In the genomic region with DNA sequence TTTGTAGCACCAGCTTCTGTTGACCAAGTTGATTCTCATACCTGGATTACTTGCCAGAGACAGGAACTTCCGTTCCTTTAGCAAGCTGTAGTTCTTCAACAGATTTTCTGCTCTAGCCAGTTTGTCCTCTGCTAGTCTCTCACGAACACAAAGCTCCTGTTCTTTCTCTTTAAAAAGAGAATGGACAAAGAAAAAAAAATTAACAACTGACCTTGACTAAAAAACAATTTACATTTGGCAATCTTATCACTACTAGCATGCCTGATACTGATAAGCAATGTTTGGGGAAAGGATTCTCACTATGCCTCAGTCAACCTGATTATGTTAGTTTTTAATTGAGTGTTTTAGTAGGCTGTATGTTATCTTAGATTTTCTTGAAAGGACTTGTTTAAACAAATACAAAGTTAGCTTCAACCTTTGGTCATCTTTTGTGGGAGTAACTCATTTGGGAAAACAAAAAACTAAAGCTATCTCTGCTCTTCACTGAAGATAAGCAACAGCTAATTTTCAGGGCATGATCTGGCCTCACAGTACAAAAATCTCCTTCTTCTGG, we compare ENCODE assay signal across 1 cellular context.
A peak's percentile ranks its signal among the peaks of the same experiment; 100 is the strongest.
TF ChIP-seq lines count a peak whose summit lies in the region.

No MANE protein-coding gene starts in this region.

TF ChIP-seq in HepG2, 621 proteins besides CTCF, POLR2A, EP300 and RAD21 (continued from another document and continues in another):
- TF ChIP-seq, protein P1, sequence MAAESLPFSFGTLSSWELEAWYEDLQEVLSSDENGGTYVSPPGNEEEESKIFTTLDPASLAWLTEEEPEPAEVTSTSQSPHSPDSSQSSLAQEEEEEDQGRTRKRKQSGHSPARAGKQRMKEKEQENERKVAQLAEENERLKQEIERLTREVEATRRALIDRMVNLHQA (CRISPR knock-in tag; IDR thresholded peaks at IDR 0.05), result no peak
- TF ChIP-seq ZSCAN21 (CRISPR knock-in tag; IDR thresholded peaks at IDR 0.05; ENCODE audit: borderline replicate concordance) (no peak), HMGA1 (CRISPR knock-in tag; conservative IDR thresholded peaks at IDR 0.05) (no peak), BRCA1 (CRISPR knock-in tag; IDR thresholded peaks at IDR 0.05) (no peak), CBX2 (IDR thresholded peaks at IDR 0.05; ENCODE audit: low read depth, low read length) (no peak), CBX2 (CRISPR knock-in tag; IDR thresholded peaks at IDR 0.05; ENCODE audit: low read depth) (no peak), ZNF205 (CRISPR knock-in tag; IDR thresholded peaks at IDR 0.05) (peak; percentile 74), ZNF572 (CRISPR knock-in tag; IDR thresholded peaks at IDR 0.05) (no peak), ZNF260 (CRISPR knock-in tag; IDR thresholded peaks at IDR 0.05; ENCODE audit: borderline replicate concordance, low read depth) (no peak), FOSL1 (CRISPR knock-in tag; IDR thresholded peaks at IDR 0.05; ENCODE audit: borderline replicate concordance) (peak; percentile 53; the same call in 1 of the 2 replicates), ZNF652 (CRISPR knock-in tag; IDR thresholded peaks at IDR 0.05; ENCODE audit: borderline replicate concordance, low read depth) (no peak), AKAP8 (CRISPR knock-in tag; IDR thresholded peaks at IDR 0.05) (no peak), SATB2 (CRISPR knock-in tag; IDR thresholded peaks at IDR 0.05) (0 out of 2 replicates have a peak, but pooled peaks have one; percentile 71), KLF11 (CRISPR knock-in tag; IDR thresholded peaks at IDR 0.05) (no peak), HNRNPUL1 (IDR thresholded peaks at IDR 0.05; ENCODE audit: low read depth, low read length) (no peak), NFE2 (CRISPR knock-in tag; IDR thresholded peaks at IDR 0.05) (no peak), ZBTB7A (CRISPR knock-in tag; IDR thresholded peaks at IDR 0.05) (no peak), CREB1 (IDR thresholded peaks at IDR 0.05) (no peak), CREB1 (CRISPR knock-in tag; IDR thresholded peaks at IDR 0.05) (peak; percentile 79), KIAA2018 (CRISPR knock-in tag; IDR thresholded peaks at IDR 0.05; ENCODE audit: borderline replicate concordance) (no peak), POGZ (CRISPR knock-in tag; IDR thresholded peaks at IDR 0.05) (no peak; the same call in 1 of the 2 replicates), ZSCAN5A (CRISPR knock-in tag; IDR thresholded peaks at IDR 0.05; ENCODE audit: borderline replicate concordance) (no peak), ZKSCAN1 (IDR thresholded peaks at IDR 0.05; ENCODE audit: low read length) (no peak), ETS1 (CRISPR knock-in tag; IDR thresholded peaks at IDR 0.05) (no peak), SIX1 (CRISPR knock-in tag; IDR thresholded peaks at IDR 0.05; ENCODE audit: borderline replicate concordance) (peak; percentile 81; the same call in 1 of the 2 replicates), NR1H2 (CRISPR knock-in tag; IDR thresholded peaks at IDR 0.05; ENCODE audit: borderline replicate concordance, low read depth) (no peak)
- TF ChIP-seq, protein P2, sequence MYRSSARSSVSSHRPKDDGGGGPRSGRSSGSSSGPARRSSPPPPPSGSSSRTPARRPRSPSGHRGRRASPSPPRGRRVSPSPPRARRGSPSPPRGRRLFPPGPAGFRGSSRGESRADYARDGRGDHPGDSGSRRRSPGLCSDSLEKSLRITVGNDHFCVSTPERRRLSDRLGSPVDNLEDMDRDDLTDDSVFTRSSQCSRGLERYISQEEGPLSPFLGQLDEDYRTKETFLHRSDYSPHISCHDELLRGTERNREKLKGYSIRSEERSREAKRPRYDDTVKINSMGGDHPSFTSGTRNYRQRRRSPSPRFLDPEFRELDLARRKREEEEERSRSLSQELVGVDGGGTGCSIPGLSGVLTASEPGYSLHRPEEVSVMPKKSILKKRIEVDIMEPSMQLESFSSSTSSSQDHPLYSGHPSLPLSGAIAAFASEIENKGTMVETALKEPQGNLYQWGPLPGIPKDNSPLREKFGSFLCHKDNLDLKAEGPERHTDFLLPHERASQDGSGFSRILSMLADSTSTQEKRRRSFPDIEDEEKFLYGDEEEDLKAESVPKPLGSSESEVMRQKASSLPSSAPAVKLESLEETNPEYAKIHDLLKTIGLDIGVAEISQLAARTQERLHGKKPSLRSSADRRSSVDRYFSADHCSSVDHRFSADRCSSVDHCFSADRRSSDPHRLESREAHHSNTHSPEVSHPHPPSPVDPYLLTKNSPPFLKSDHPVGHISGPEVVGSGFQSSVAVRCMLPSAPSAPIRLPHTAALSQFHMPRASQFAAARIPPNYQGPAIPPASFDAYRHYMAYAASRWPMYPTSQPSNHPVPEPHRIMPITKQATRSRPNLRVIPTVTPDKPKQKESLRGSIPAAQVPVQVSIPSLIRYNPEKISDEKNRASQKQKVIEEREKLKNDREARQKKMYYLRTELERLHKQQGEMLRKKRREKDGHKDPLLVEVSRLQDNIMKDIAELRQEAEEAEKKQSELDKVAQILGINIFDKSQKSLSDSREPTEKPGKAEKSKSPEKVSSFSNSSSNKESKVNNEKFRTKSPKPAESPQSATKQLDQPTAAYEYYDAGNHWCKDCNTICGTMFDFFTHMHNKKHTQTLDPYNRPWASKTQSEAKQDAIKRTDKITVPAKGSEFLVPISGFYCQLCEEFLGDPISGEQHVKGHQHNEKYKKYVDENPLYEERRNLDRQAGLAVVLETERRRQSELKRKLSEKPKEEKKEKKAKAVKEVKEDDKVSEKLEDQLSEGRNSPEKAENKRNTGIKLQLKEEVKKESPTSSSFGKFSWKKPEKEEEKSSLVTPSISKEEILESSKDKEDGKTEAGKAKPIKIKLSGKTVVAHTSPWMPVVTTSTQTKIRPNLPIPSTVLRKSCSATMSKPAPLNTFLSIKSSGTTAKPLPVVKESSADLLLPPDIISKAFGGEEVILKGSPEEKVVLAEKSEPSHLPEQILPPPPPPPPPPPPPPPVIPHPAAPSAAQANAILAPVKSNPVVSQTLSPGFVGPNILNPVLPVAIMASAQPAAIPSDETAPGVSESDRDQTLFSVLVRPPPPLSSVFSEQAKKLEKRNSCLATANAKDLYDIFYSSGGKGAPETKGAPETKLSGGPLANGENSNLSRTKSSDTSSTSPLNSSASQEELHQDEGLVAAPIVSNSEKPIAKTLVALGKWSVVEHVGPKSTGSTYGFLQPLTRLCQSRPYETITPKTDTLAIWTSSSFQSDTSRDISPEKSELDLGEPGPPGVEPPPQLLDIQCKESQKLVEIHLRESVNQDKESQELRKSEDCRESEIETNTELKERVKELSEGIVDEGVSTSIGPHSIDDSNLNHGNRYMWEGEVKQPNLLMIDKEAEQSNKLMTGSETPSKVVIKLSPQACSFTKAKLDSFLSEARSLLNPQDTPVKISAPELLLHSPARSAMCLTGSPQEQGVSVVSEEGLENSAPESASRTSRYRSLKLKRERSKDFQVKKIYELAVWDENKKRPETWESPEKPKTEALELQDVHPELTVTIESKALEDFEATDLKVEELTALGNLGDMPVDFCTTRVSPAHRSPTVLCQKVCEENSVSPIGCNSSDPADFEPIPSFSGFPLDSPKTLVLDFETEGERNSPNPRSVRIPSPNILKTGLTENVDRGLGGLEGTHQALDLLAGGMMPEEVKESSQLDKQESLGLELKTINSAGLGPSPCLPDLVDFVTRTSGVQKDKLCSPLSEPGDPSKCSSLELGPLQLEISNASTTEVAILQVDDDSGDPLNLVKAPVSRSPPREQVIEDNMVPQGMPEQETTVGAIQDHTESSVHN (CRISPR knock-in tag; IDR thresholded peaks at IDR 0.05), result no peak
- TF ChIP-seq, protein P3, sequence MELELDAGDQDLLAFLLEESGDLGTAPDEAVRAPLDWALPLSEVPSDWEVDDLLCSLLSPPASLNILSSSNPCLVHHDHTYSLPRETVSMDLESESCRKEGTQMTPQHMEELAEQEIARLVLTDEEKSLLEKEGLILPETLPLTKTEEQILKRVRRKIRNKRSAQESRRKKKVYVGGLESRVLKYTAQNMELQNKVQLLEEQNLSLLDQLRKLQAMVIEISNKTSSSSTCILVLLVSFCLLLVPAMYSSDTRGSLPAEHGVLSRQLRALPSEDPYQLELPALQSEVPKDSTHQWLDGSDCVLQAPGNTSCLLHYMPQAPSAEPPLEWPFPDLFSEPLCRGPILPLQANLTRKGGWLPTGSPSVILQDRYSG (CRISPR knock-in tag; IDR thresholded peaks at IDR 0.05), result no peak
- TF ChIP-seq, protein P4, sequence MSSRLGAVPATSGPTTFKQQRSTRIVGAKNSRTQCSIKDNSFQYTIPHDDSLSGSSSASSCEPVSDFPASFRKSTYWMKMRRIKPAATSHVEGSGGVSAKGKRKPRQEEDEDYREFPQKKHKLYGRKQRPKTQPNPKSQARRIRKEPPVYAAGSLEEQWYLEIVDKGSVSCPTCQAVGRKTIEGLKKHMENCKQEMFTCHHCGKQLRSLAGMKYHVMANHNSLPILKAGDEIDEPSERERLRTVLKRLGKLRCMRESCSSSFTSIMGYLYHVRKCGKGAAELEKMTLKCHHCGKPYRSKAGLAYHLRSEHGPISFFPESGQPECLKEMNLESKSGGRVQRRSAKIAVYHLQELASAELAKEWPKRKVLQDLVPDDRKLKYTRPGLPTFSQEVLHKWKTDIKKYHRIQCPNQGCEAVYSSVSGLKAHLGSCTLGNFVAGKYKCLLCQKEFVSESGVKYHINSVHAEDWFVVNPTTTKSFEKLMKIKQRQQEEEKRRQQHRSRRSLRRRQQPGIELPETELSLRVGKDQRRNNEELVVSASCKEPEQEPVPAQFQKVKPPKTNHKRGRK (CRISPR knock-in tag; IDR thresholded peaks at IDR 0.05), result no peak
